Comparison of ENCODE assay signal across 14 cellular contexts in genomic region chr1:214445201-214445600, GRCh38.
A peak's percentile ranks its signal among the peaks of the same experiment; 100 is the strongest.
DNase-seq lines count a peak whose midpoint lies in the region; ATAC-seq and TF ChIP-seq lines count a peak whose summit lies in the region.
"Had no signal": no experiment of that assay in that cellular context is flagged by ENCODE, and none has a peak within 500 bp of the region (broad histone marks: within the 10 kb centered on the region; RNA-seq: fewer than 3 reads in every experiment).

No MANE protein-coding gene starts in this region.

- DNase-seq in stimulated activated naive CD8-positive, alpha-beta T cell treated with anti-CD3 and anti-CD28 coated beads, Interleukin-15, Interleukin-2, amounts not matched to agents 100 U/mL and 50 U/mL, for 24 hours, result no peak
- DNase-seq in WERI-Rb-1, result no peak
- peak; percentile 62 for DNase-seq in islet precursor cell
- DNase-seq in C1 segment of cervical spinal cord (lab: John Stamatoyannopoulos, UW), result no peak
- no peak for DNase-seq in stimulated activated CD4-positive, alpha-beta T cell treated with anti-CD3 and anti-CD28 coated beads, Interleukin-4, amount 100 ng/mL, for 24 hours
- no peak for DNase-seq in SHP77 treated with DMSO at 0.1 percent for 48 hours (lab: John Stamatoyannopoulos, UW)
- no peak for DNase-seq in activated effector memory CD4-positive, alpha-beta T cell treated with anti-CD3 and anti-CD28 coated beads, Interleukin-2, amount 50 U/mL, for 16 hours
- DNase-seq: cortex of kidney, head of caudate nucleus, midbrain, NCI-H1694 had no signal

- no peak overlapping the region for H3K4me3 ChIP-seq in WERI-Rb-1 (ENCODE audit: low read depth, low read length)
- H3K4me3 ChIP-seq: BLaER1 treated with 17β-estradiol and CSF1 and Interleukin-3, amounts not matched to agents 10 nM and 100 nM had no signal

- H3K36me3 ChIP-seq in WERI-Rb-1, result no peaks in the 10 kb centered on the region
- H3K36me3 ChIP-seq: BLaER1 treated with 17β-estradiol and CSF1 and Interleukin-3, amounts not matched to agents 10 nM and 100 nM had no signal

- H3K4me1 Mint-ChIP-seq in stimulated activated naive CD8-positive, alpha-beta T cell treated with anti-CD3 and anti-CD28 coated beads, Interleukin-15, Interleukin-2, amounts not matched to agents 100 ng/mL and 50 ng/mL, for 24 hours (ENCODE audit: low read depth), result peaks cover 69% of the 10 kb centered on the region

- no peak overlapping the region for H3K4me3 Mint-ChIP-seq in stimulated activated naive CD8-positive, alpha-beta T cell treated with anti-CD3 and anti-CD28 coated beads, Interleukin-15, Interleukin-2, amounts not matched to agents 100 ng/mL and 50 ng/mL, for 24 hours

- peak overlapping the region; percentile 96 for H3K27ac Mint-ChIP-seq in stimulated activated naive CD8-positive, alpha-beta T cell treated with anti-CD3 and anti-CD28 coated beads, Interleukin-15, Interleukin-2, amounts not matched to agents 100 ng/mL and 50 ng/mL, for 24 hours

- peaks cover 6% of the 10 kb centered on the region for H3K27me3 Mint-ChIP-seq in stimulated activated naive CD8-positive, alpha-beta T cell treated with anti-CD3 and anti-CD28 coated beads, Interleukin-15, Interleukin-2, amounts not matched to agents 100 ng/mL and 50 ng/mL, for 24 hours

- TF ChIP-seq CTCF in WERI-Rb-1 (IDR thresholded peaks at IDR 0.05; ENCODE audit: low read depth, low read length), result no peak

- H3K27me3 ChIP-seq in WERI-Rb-1 (ENCODE audit: insufficient read depth, low read depth, severe bottlenecking), result no peaks in the 10 kb centered on the region
- H3K27me3 ChIP-seq: BLaER1 treated with 17β-estradiol and CSF1 and Interleukin-3, amounts not matched to agents 10 nM and 100 nM had no signal

- ATAC-seq in stimulated activated naive CD8-positive, alpha-beta T cell treated with anti-CD3 and anti-CD28 coated beads, Interleukin-15, Interleukin-2, amounts not matched to agents 100 U/mL and 50 U/mL, for 24 hours, result no peak

- H3K27ac ChIP-seq in WERI-Rb-1, result peak overlapping the region; percentile 89
- H3K27ac ChIP-seq: BLaER1 treated with 17β-estradiol and CSF1 and Interleukin-3, amounts not matched to agents 10 nM and 100 nM; HL-60 had no signal

- no peaks in the 10 kb centered on the region for H3K9me3 Mint-ChIP-seq in stimulated activated naive CD8-positive, alpha-beta T cell treated with anti-CD3 and anti-CD28 coated beads, Interleukin-15, Interleukin-2, amounts not matched to agents 100 ng/mL and 50 ng/mL, for 24 hours

- no peaks in the 10 kb centered on the region for H3K36me3 Mint-ChIP-seq in stimulated activated naive CD8-positive, alpha-beta T cell treated with anti-CD3 and anti-CD28 coated beads, Interleukin-15, Interleukin-2, amounts not matched to agents 100 ng/mL and 50 ng/mL, for 24 hours (ENCODE audit: low read depth)

- no peaks in the 10 kb centered on the region for H3K9me3 ChIP-seq in WERI-Rb-1 (ENCODE audit: severe bottlenecking)
